ENCODE assay signal across 7 cellular contexts in the genomic region with DNA sequence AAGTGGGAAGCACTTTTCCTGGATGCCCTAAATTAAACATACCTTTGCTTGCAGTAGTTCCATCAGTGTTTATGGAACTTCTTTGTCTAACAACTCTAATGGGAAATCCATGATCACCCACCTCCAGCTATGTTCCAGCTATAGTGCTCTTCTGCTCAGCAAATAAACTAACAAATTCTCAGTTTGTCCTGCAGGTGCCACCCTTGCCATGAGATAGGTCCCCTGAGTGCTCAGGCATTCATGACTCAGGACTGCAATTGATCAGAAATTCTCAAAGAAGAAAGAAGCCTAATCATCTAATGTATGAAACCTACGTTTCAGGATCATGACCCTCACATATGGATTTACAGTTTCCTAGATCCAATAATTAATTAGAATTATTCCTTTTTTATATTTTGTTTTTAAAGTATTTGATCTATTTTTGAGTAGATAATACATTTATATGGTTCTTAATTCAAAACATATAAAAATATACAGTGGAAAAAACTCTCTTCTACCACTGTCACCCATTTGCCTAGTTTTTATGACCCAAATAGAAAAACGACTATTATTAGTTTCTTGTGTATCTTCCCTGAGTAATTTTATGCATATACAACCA. TPM values are rescaled to one million over a fixed set of nuclear protein-coding genes. Genes with fewer than 3 reads are reported as not detected.
DNase-seq lines count a peak whose midpoint lies in the region; ATAC-seq, FAIRE-seq and TF ChIP-seq lines count a peak whose summit lies in the region.

No MANE protein-coding gene starts in this region.

- in situ Hi-C loops in astrocyte of the cerebellum (cut with HindIII; ENCODE audit: low sequenced_read_pairs): no loop called here

- no peak for DNase-seq in GM12864 (ENCODE audit: low read depth)
- DNase-seq in NCI-H2081 (lab: John Stamatoyannopoulos, UW): peak; percentile 81 to 86
- DNase-seq in astrocyte of the cerebellum (ENCODE audit: low read depth): peak; percentile 28
- peak; percentile 67 for DNase-seq in iPS-NIHi11 (ENCODE audit: low spot score)
- no peak for DNase-seq in tibial artery
- no peak for DNase-seq in GM12892 (ENCODE audit: insufficient read length)

- no peaks in the 10 kb centered on the region for H3K4me1 ChIP-seq in tibial artery

- no peak for TF ChIP-seq POLR2A in GM12892 (IDR thresholded peaks at IDR 0.05; ENCODE audit: low read depth, low read length)

- H3K4me3 ChIP-seq in GM12864 (ENCODE audit: low read depth, low read length) (no peak overlapping the region), astrocyte of the cerebellum (ENCODE audit: low read depth, low read length) (no peak overlapping the region), tibial artery (no peak overlapping the region)

- H3K27ac ChIP-seq in tibial artery: no peak overlapping the region

- H3K9me3 ChIP-seq in tibial artery: no peaks in the 10 kb centered on the region

- FAIRE-seq in GM12892 (lab: Jason Lieb, UNC): no peak

- no peaks in the 10 kb centered on the region for H3K36me3 ChIP-seq in tibial artery

- intact Hi-C loops in tibial artery (cut with DNase I; ENCODE audit: low total_unique reads): loop anchor here (5.0 kb wide), 1 partner anchor 144 kb away; no protein-coding TSS in a partner anchor

- peak; percentile 67 for ATAC-seq in HG02610 (IDR thresholded peaks at IDR 0.05; ENCODE audit: unreplicated experiment)

- TF ChIP-seq CTCF in GM12864 (IDR thresholded peaks at IDR 0.05; ENCODE audit: low read depth, low read length, missing control alignments): peak; percentile 37
- TF ChIP-seq CTCF in astrocyte of the cerebellum (IDR thresholded peaks at IDR 0.05; ENCODE audit: low read depth, low read length, missing control alignments): peak; percentile 44
- TF ChIP-seq CTCF in tibial artery (IDR thresholded peaks at IDR 0.05): peak; percentile 51 to 74

- no peaks in the 10 kb centered on the region for H3K27me3 ChIP-seq in tibial artery

RNA-seq across cellular contexts. Expression of gene DYNC1I1, which starts 48.7 kb away (rescaled TPM):
- not detected for polyA plus RNA-seq in GM12892 (2012; ENCODE audit: missing spikeins)

Comparison
In these comparisons a context has a peak if more than half of its experiments do, and no peak if none do; other contexts are left out.
1. DNase-seq: peak in NCI-H2081 (2 of 2), astrocyte of the cerebellum (single experiment) and iPS-NIHi11 (single experiment); none in GM12864 (single experiment), tibial artery (0 of 2) and GM12892 (single experiment).
2. Peak in every context shown above with its lines, with median percentiles within 50 percentile points of each other: CTCF ChIP-seq.